ENCODE assay signal across 9 cellular contexts in genomic region chr15:63041982-63042878, GRCh38. TPM values are rescaled to one million over a fixed set of nuclear protein-coding genes. Genes with fewer than 3 reads are reported as not detected.
DNase-seq lines count a peak whose midpoint lies in the region; TF ChIP-seq lines count a peak whose summit lies in the region.
"Had no signal": no experiment of that assay in that cellular context is flagged by ENCODE, and none has a peak within 500 bp of the region (broad histone marks: within the 10 kb centered on the region; RNA-seq: fewer than 3 reads in every experiment).

Gene TPM1 (plus strand): TSS chr15:63042747. CDS start chr15:63042830, 83 bp downstream.

- peaks cover 40% of the 10 kb centered on the region for H3K36me3 ChIP-seq in brain microvascular endothelial cell (replicated peaks)

- peak within 1 kb of the TSS; percentile 78 for H3K27ac ChIP-seq in brain microvascular endothelial cell

- in situ Hi-C loops in brain microvascular endothelial cell (cut with HindIII; ENCODE audit: low pct_ligation_motif_present, low sequenced_read_pairs) = no loop called here

- H3K4me3 ChIP-seq in brain microvascular endothelial cell (ENCODE audit: low read depth, low read length) (peak within 1 kb of the TSS; percentile 100), iPS-11a (ENCODE audit: low read depth, low read length) (peak within 1 kb of the TSS; percentile 97)

- no peaks in the 10 kb centered on the region for H3K27me3 ChIP-seq in brain microvascular endothelial cell (replicated peaks)

- DNase-seq in NCI-H524 (lab: John Stamatoyannopoulos, UW) (peak; percentile 49 to 68), NCI-H524 treated with DMSO at 0.1 percent for 48 hours (lab: John Stamatoyannopoulos, UW) (no peak), NCI-H82 (lab: John Stamatoyannopoulos, UW) (peak; percentile 82), brain microvascular endothelial cell (peak; percentile 93), renal cortical epithelial cell (ENCODE audit: low read depth) (peak; percentile 77), activated gamma-delta T cell (lab: John Stamatoyannopoulos, UW) (no peak)
- no peak for DNase-seq in effector CD8-positive, alpha-beta T cell (lab: John Stamatoyannopoulos, UW)
- DNase-seq: DND-41 had no signal

- TF ChIP-seq CTCF in brain microvascular endothelial cell (IDR thresholded peaks at IDR 0.05; ENCODE audit: low read depth, low read length, missing control alignments) = peak; percentile 35

RNA-seq across cellular contexts. Expression of gene TPM1, which starts in this region (rescaled TPM):
- 1,733 and 1,925 TPM in 2 replicates for total RNA-seq in renal cortical epithelial cell

Comparison
In these comparisons a context has a peak if more than half of its experiments do, and no peak if none do; other contexts are left out.
1. DNase-seq: peak in NCI-H524 (2 of 2), NCI-H82 (single experiment), brain microvascular endothelial cell (single experiment) and renal cortical epithelial cell (single experiment); none in NCI-H524 treated with DMSO at 0.1 percent for 48 hours (single experiment), effector CD8-positive, alpha-beta T cell (single experiment) and activated gamma-delta T cell (single experiment).